28 cellular contexts compared by ENCODE assay signal in the genomic region with DNA sequence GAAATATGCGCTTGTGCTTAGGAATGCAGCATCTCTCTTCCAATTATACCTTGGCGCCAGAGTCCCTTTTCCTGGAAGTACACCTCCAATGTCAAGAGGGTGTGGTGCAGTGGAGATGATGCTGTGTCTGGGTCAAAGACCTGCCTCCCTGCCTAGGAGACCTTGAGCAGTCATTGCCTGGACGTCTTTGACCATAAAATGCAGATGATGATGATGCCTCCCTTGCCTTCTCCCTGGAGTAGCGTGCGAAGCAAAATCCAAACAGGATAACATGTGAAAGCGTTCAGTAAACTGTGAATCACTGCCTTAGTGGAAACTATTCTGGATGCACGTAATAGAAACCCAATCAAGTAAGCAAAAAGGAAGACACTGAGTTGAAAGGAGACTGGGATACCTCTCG.
"Had no signal": no experiment of that assay in that cellular context is flagged by ENCODE, and none has a peak within 500 bp of the region (broad histone marks: within the 10 kb centered on the region; RNA-seq: fewer than 3 reads in every experiment).

No MANE protein-coding gene starts in this region.

- DNase-seq: activated CD4-positive, alpha-beta memory T cell treated with anti-CD3 and anti-CD28 coated beads, Interleukin-2, amount 10 ng/mL, durations not matched to agents 7 days and 5 days; activated CD4-positive, alpha-beta T cell treated with anti-CD3 and anti-CD28 coated beads, Interleukin-2, amount 10 ng/mL, durations not matched to agents 24 days and 14 days; activated CD8-positive, alpha-beta memory T cell treated with anti-CD3 and anti-CD28 coated beads, Interleukin-2, amount 50 U/mL, for 48 hours; activated gamma-delta T cell; activated naive CD4-positive, alpha-beta T cell treated with anti-CD3 and anti-CD28 coated beads, Interleukin-2, amount 10 ng/mL, durations not matched to agents 7 days and 5 days; activated naive CD8-positive, alpha-beta T cell treated with anti-CD3 and anti-CD28 coated beads, Interleukin-2, amount 10 ng/mL, durations not matched to agents 7 days and 5 days; activated T-cell treated with anti-CD3 and anti-CD28 coated beads, Interleukin-2, amount 50 U/mL, for 24 hours; amygdala; cortex of kidney; effector memory CD8-positive, alpha-beta T cell; foreskin melanocyte; left cardiac atrium; mammary epithelial cell; naive thymus-derived CD8-positive, alpha-beta T cell; occipital lobe; psoas muscle; stimulated activated CD4-positive, alpha-beta T cell treated with anti-CD3 and anti-CD28 coated beads, Interleukin-15, amount 100 ng/mL, for 24 hours; stimulated activated CD4-positive, alpha-beta T cell treated with anti-CD3 and anti-CD28 coated beads, Interleukin-2, amount 100 ng/mL, for 24 hours; stimulated activated naive B cell treated with anti-CD40 and anti-IgM and Interleukin-4, amounts not matched to agents 10 μg/mL and 1 μg/mL and 100 μg/mL, for 72 hours; T-helper 9 cell; tibial artery; upper lobe of right lung; WERI-Rb-1 had no signal

- H3K27ac Mint-ChIP-seq: activated CD4-positive, alpha-beta memory T cell treated with anti-CD3 and anti-CD28 coated beads, Interleukin-2, amount 10 ng/mL, durations not matched to agents 7 days and 5 days; activated CD4-positive, alpha-beta T cell treated with anti-CD3 and anti-CD28 coated beads, Interleukin-2, amount 10 ng/mL, durations not matched to agents 24 days and 14 days; activated naive CD4-positive, alpha-beta T cell treated with anti-CD3 and anti-CD28 coated beads, Interleukin-2, amount 10 ng/mL, durations not matched to agents 7 days and 5 days; activated naive CD8-positive, alpha-beta T cell treated with anti-CD3 and anti-CD28 coated beads, Interleukin-2, amount 10 ng/mL, durations not matched to agents 7 days and 5 days; activated T-cell treated with anti-CD3 and anti-CD28 coated beads, Interleukin-2, amount 50 U/mL, for 24 hours; effector memory CD8-positive, alpha-beta T cell; mesothelial cell of epicardium; stimulated activated naive B cell treated with anti-CD40 and anti-IgM and Interleukin-4, amounts not matched to agents 10 μg/mL and 1 μg/mL and 100 μg/mL, for 72 hours; T-helper 1 cell treated with Interleukin-12 subunit alpha and Interleukin-12 subunit beta and Interleukin-4 antibody, amounts not matched to agents 30 μg/mL and 1 μg/mL, for 36 hours had no signal

- H3K4me3 Mint-ChIP-seq: activated CD4-positive, alpha-beta memory T cell treated with anti-CD3 and anti-CD28 coated beads, Interleukin-2, amount 10 ng/mL, durations not matched to agents 7 days and 5 days; activated CD4-positive, alpha-beta T cell treated with anti-CD3 and anti-CD28 coated beads, Interleukin-2, amount 10 ng/mL, durations not matched to agents 24 days and 14 days; activated naive CD4-positive, alpha-beta T cell treated with anti-CD3 and anti-CD28 coated beads, Interleukin-2, amount 10 ng/mL, durations not matched to agents 7 days and 5 days; activated naive CD8-positive, alpha-beta T cell treated with anti-CD3 and anti-CD28 coated beads, Interleukin-2, amount 10 ng/mL, durations not matched to agents 7 days and 5 days; activated T-cell treated with anti-CD3 and anti-CD28 coated beads, Interleukin-2, amount 50 U/mL, for 24 hours; effector memory CD8-positive, alpha-beta T cell; mesothelial cell of epicardium; naive thymus-derived CD8-positive, alpha-beta T cell; neural crest cell; stimulated activated naive B cell treated with anti-CD40 and anti-IgM and Interleukin-4, amounts not matched to agents 10 μg/mL and 1 μg/mL and 100 μg/mL, for 72 hours; T-helper 1 cell treated with Interleukin-12 subunit alpha and Interleukin-12 subunit beta and Interleukin-4 antibody, amounts not matched to agents 30 μg/mL and 1 μg/mL, for 36 hours had no signal

- H3K27ac ChIP-seq: parathyroid adenoma, psoas muscle, stomach, tibial artery, upper lobe of right lung, WERI-Rb-1 had no signal

- H3K9me3 ChIP-seq: psoas muscle, stomach, tibial artery, upper lobe of right lung had no signal

- H2AFZ ChIP-seq: parathyroid adenoma had no signal

- H3K4me3 ChIP-seq: psoas muscle, stomach, tibial artery, upper lobe of right lung had no signal

- H3K9me3 Mint-ChIP-seq: activated CD4-positive, alpha-beta memory T cell treated with anti-CD3 and anti-CD28 coated beads, Interleukin-2, amount 10 ng/mL, durations not matched to agents 7 days and 5 days; activated CD4-positive, alpha-beta T cell treated with anti-CD3 and anti-CD28 coated beads, Interleukin-2, amount 10 ng/mL, durations not matched to agents 24 days and 14 days; activated naive CD4-positive, alpha-beta T cell treated with anti-CD3 and anti-CD28 coated beads, Interleukin-2, amount 10 ng/mL, durations not matched to agents 7 days and 5 days; activated naive CD8-positive, alpha-beta T cell treated with anti-CD3 and anti-CD28 coated beads, Interleukin-2, amount 10 ng/mL, durations not matched to agents 7 days and 5 days; activated T-cell treated with anti-CD3 and anti-CD28 coated beads, Interleukin-2, amount 50 U/mL, for 24 hours; effector memory CD8-positive, alpha-beta T cell; naive thymus-derived CD8-positive, alpha-beta T cell; neural crest cell; stimulated activated naive B cell treated with anti-CD40 and anti-IgM and Interleukin-4, amounts not matched to agents 10 μg/mL and 1 μg/mL and 100 μg/mL, for 72 hours; T-helper 1 cell treated with Interleukin-12 subunit alpha and Interleukin-12 subunit beta and Interleukin-4 antibody, amounts not matched to agents 30 μg/mL and 1 μg/mL, for 36 hours had no signal

- H3K36me3 Mint-ChIP-seq: activated naive CD4-positive, alpha-beta T cell treated with anti-CD3 and anti-CD28 coated beads, Interleukin-2, amount 10 ng/mL, durations not matched to agents 7 days and 5 days; activated naive CD8-positive, alpha-beta T cell treated with anti-CD3 and anti-CD28 coated beads, Interleukin-2, amount 10 ng/mL, durations not matched to agents 7 days and 5 days; mesothelial cell of epicardium; naive thymus-derived CD8-positive, alpha-beta T cell; stimulated activated naive B cell treated with anti-CD40 and anti-IgM and Interleukin-4, amounts not matched to agents 10 μg/mL and 1 μg/mL and 100 μg/mL, for 72 hours had no signal

- H3K36me3 ChIP-seq: stomach, tibial artery, upper lobe of right lung, WERI-Rb-1 had no signal

- H3K27me3 ChIP-seq: stomach, tibial artery, upper lobe of right lung had no signal

- H3K4me1 ChIP-seq: parathyroid adenoma, upper lobe of right lung had no signal

- H3K9ac ChIP-seq: parathyroid adenoma had no signal

- H3K4me1 Mint-ChIP-seq: activated CD4-positive, alpha-beta T cell treated with anti-CD3 and anti-CD28 coated beads, Interleukin-2, amount 10 ng/mL, durations not matched to agents 24 days and 14 days; activated naive CD4-positive, alpha-beta T cell treated with anti-CD3 and anti-CD28 coated beads, Interleukin-2, amount 10 ng/mL, durations not matched to agents 7 days and 5 days; activated naive CD8-positive, alpha-beta T cell treated with anti-CD3 and anti-CD28 coated beads, Interleukin-2, amount 10 ng/mL, durations not matched to agents 7 days and 5 days had no signal
